In the genomic region with DNA sequence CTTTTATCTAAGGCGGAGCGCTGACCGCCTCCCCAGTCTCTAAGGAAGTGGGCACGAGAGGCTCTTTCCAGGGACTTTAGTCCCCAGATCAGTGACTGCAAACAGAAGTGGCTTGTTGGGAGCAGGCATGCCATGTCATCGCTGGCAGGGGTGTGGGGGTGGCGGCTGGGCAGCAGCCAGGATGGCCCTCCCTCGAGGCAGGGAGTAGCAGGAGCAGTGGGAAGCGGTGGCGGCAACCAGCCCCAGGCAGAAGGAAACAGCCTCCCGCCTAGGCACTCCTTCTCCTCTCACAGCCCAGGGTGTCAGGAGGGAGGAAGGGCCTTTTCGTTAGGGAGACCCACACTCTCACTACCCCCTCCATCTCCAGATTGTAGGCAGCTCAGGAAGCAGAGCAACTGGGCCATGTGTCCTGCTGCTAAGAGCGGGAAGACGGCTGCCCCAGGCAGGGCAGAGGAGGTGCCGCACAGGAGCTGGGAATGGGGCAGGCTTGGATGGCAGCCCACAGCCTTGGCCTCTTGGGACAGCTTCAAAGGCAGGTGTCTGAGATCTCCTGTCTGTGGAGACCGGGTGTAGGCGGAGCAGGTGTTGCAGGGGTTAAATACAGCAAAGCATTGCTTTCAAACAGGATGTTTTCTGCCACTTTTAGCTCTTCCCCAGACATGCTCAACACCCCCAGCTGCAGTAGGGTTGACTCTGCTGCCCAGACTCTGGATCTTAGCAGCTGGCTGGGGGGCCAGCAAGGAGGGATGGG, we compare ENCODE assay signal across 8 cellular contexts. TPM values are rescaled to one million over a fixed set of nuclear protein-coding genes. Genes with fewer than 3 reads are reported as not detected.
A peak's percentile ranks its signal among the peaks of the same experiment; 100 is the strongest.
DNase-seq lines count a peak whose midpoint lies in the region; ATAC-seq and TF ChIP-seq lines count a peak whose summit lies in the region.

No MANE protein-coding gene starts in this region.

- H3K9me3 ChIP-seq in parathyroid adenoma (ENCODE audit: control insufficient read depth, low read length): no peaks in the 10 kb centered on the region

- peak overlapping the region; percentile 33 for H3K4me2 ChIP-seq in parathyroid adenoma (ENCODE audit: low read length)

- no peaks in the 10 kb centered on the region for H3K36me3 ChIP-seq in parathyroid adenoma (ENCODE audit: control insufficient read depth, insufficient read depth, low read length)

- H3K27me3 ChIP-seq in parathyroid adenoma (ENCODE audit: control insufficient read depth, insufficient read depth, low read length): no peaks in the 10 kb centered on the region

- H3K27ac ChIP-seq in parathyroid adenoma: peak overlapping the region; percentile 70

- H3K4me3 ChIP-seq in parathyroid adenoma (ENCODE audit: low read depth, low read length): no peak overlapping the region

- peaks cover 70% of the 10 kb centered on the region for H3K79me2 ChIP-seq in parathyroid adenoma

- TF ChIP-seq POLR2A in GM15510 (IDR thresholded peaks at IDR 0.05; ENCODE audit: borderline replicate concordance, extremely low read depth, insufficient read length): peak; percentile 23

- H2AFZ ChIP-seq in parathyroid adenoma: peak overlapping the region; percentile 30

- DNase-seq in M059J (ENCODE audit: low read depth) (peak; percentile 25), NCI-H446 treated with DMSO at 0.1 percent for 48 hours (lab: John Stamatoyannopoulos, UW) (no peak), activated gamma-delta T cell (lab: John Stamatoyannopoulos, UW) (no peak), DMS53 (lab: John Stamatoyannopoulos, UW) (no peak)
- DNase-seq in activated naive CD4-positive, alpha-beta T cell treated with Interleukin-2 at 50 U/mL for 16 hours: peak; percentile 35

- peaks cover 81% of the 10 kb centered on the region for H3K4me1 ChIP-seq in parathyroid adenoma

- peak; percentile 74 for ATAC-seq in GM21717 (IDR thresholded peaks at IDR 0.05; ENCODE audit: unreplicated experiment)

- no peak overlapping the region for H3K9ac ChIP-seq in parathyroid adenoma

- TF ChIP-seq CTCF in parathyroid adenoma (IDR thresholded peaks at IDR 0.05): no peak

RNA-seq across cellular contexts. Expression of a gene that starts 21.8 kb away (rescaled TPM):
- 5.1 and 9.3 TPM in 2 replicates for total RNA-seq in M059J (2014; rRNA removed; shearing (Covaris generic))

Comparison
In these comparisons a context has a peak if more than half of its experiments do, and no peak if none do; other contexts are left out.
1. DNase-seq: peak in M059J (single experiment) and activated naive CD4-positive, alpha-beta T cell treated with Interleukin-2 at 50 U/mL for 16 hours (single experiment); none in NCI-H446 treated with DMSO at 0.1 percent for 48 hours (single experiment), activated gamma-delta T cell (single experiment) and DMS53 (single experiment).